In genomic region chr15:71290002-71290401, GRCh38 we compare ENCODE assay signal across 28 cellular contexts.
A peak's percentile ranks its signal among the peaks of the same experiment; 100 is the strongest.
DNase-seq lines count a peak whose midpoint lies in the region; ATAC-seq lines count a peak whose summit lies in the region.
"Had no signal": no experiment of that assay in that cellular context is flagged by ENCODE, and none has a peak within 500 bp of the region (broad histone marks: within the 10 kb centered on the region; RNA-seq: fewer than 3 reads in every experiment).

No MANE protein-coding gene starts in this region.

- DNase-seq in Right ventricle myocardium superior (no peak), cardiac septum (ENCODE audit: low spot score) (no peak), RPMI7951 (ENCODE audit: low read depth) (peak; percentile 63), left ventricle myocardium superior (no peak), MG63 (no peak)
- DNase-seq in stimulated activated CD4-positive, alpha-beta T cell treated with anti-CD3 and anti-CD28 coated beads, Interleukin-12 subunit alpha, Interleukin-12 subunit beta, amount 100 ng/mL, for 4 hours = no peak
- DNase-seq: activated CD4-positive, alpha-beta T cell treated with anti-CD3 and anti-CD28 coated beads for 48 hours; activated naive CD4-positive, alpha-beta T cell treated with anti-CD3 and anti-CD28 coated beads, Interleukin-2, amount 10 ng/mL, durations not matched to agents 7 days and 5 days; adrenal gland; brain microvascular endothelial cell; hypothalamus; left colon; MV-4-11; NCI-H1694; NCI-H2171; NCI-H524; PC-9; right cardiac atrium; SIG-M5; stimulated activated CD4-positive, alpha-beta T cell treated with anti-CD3 and anti-CD28 coated beads, Interleukin-1b, Interleukin-23, amount 100 ng/mL, for 48 hours; SW 1271; testis had no signal

- no peak overlapping the region for H3K4me3 ChIP-seq in MG63
- H3K4me3 ChIP-seq: adrenal gland, gastroesophageal sphincter, HAP-1, PC-9, smooth muscle cell, testis had no signal

- H3K27me3 ChIP-seq in MG63 = no peaks in the 10 kb centered on the region
- H3K27me3 ChIP-seq: adrenal gland, brain microvascular endothelial cell, gastroesophageal sphincter, testis had no signal

- H3K9me3 ChIP-seq in MG63 = no peaks in the 10 kb centered on the region
- H3K9me3 ChIP-seq: adrenal gland, gastroesophageal sphincter, HAP-1, testis had no signal

- intact Hi-C loops in Right ventricle myocardium superior (cut with DNase I) = no loop called here
- intact Hi-C loops in cardiac septum (cut with DNase I) = no loop called here
- intact Hi-C loops in left ventricle myocardium superior (cut with micrococcal nuclease) = no loop called here

- ATAC-seq in Right ventricle myocardium superior (ENCODE audit: poor library complexity) (peak; percentile 70), left ventricle myocardium superior (peak; percentile 76), HG03571 (IDR thresholded peaks at IDR 0.05; ENCODE audit: unreplicated experiment) (no peak)
- ATAC-seq: activated T-helper 17 cell treated with anti-CD3 and anti-CD28 coated beads, Interleukin-2, amount 50 U/mL, for 72 hours; gastroesophageal sphincter; HepG2; left colon had no signal

- peaks cover 19% of the 10 kb centered on the region for H3K36me3 ChIP-seq in MG63
- H3K36me3 ChIP-seq: adrenal gland, brain microvascular endothelial cell, gastroesophageal sphincter, HAP-1 had no signal
